8 cellular contexts compared by ENCODE assay signal in the genomic region with DNA sequence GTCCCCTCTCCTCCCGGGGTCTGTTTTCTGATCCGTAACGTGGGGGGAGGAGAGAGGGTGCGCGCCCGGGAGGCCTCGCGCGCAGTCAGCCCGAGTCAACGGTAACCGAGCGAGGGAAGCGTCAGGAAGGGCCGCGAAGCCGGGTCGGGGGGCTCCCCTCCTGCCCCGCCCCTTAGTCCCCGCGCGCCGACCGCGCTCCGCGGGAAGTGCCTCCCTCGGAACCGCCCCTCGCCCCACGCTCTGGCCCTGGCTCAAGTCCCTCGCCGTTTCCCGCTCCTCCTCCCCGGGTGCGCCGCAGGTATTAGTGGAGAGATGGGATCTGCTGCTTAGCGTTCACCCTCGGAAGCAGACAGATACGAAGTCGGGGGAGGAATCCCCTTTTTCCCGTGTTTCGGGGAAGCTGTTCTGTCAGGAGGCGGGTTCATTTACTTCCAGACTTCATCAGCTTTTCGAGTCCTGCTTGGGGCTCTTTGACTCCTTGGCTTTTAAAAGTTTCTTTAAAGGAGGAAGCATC. TPM values are rescaled to one million over a fixed set of nuclear protein-coding genes. Genes with fewer than 3 reads are reported as not detected.
DNase-seq lines count a peak whose midpoint lies in the region; ATAC-seq and TF ChIP-seq lines count a peak whose summit lies in the region.
"Had no signal": no experiment of that assay in that cellular context is flagged by ENCODE, and none has a peak within 500 bp of the region (broad histone marks: within the 10 kb centered on the region; RNA-seq: fewer than 3 reads in every experiment).

No MANE protein-coding gene starts in this region.

- no peaks in the 10 kb centered on the region for H3K9me3 ChIP-seq in gastroesophageal sphincter
- H3K9me3 ChIP-seq in osteoblast (ENCODE audit: low read depth, low read length): no peaks in the 10 kb centered on the region

- TF ChIP-seq POLR2A in GM18505 (IDR thresholded peaks at IDR 0.05; ENCODE audit: borderline replicate concordance, extremely low read depth, insufficient read depth, insufficient read length) (no peak), gastroesophageal sphincter (IDR thresholded peaks at IDR 0.05) (no peak)

- TF ChIP-seq EP300 in gastroesophageal sphincter (IDR thresholded peaks at IDR 0.05): no peak

- peaks cover 9 to 57% (median 35%) of the 10 kb centered on the region in 3 donors for H3K4me1 ChIP-seq in gastroesophageal sphincter
- H3K4me1 ChIP-seq in osteoblast (ENCODE audit: insufficient read depth, low read length): peaks cover 24% of the 10 kb centered on the region

- WGBS in gastroesophageal sphincter (ENCODE audit: low coverage in 1 of 2), 2 donors: 0% methylated on average over 8 of the region's 45 CpGs; no CpG with 5 or more reads in 1 of the 2 donors

- H4K20me1 ChIP-seq in osteoblast (ENCODE audit: insufficient read depth, low read length): peaks cover 51% of the 10 kb centered on the region

- H3K79me2 ChIP-seq in osteoblast (ENCODE audit: insufficient read depth, low read length): peaks cover 56% of the 10 kb centered on the region

- peak overlapping the region; percentile 92 to 98 (median 96) for H3K27ac ChIP-seq in gastroesophageal sphincter
- H3K27ac ChIP-seq in osteoblast (ENCODE audit: low read depth, low read length): peak overlapping the region; percentile 92

- peak overlapping the region; percentile 95 for H3K4me2 ChIP-seq in osteoblast (ENCODE audit: insufficient read depth, low read length)

- DNase-seq in NCI-H526 treated with DMSO at 0.1 percent for 48 hours (lab: John Stamatoyannopoulos, UW) (peak; percentile 19), osteoblast (ENCODE audit: insufficient read length, low spot score, missing footprints) (peak; percentile 79), foreskin melanocyte (no peak)
- peak; percentile 12 to 31 for DNase-seq in activated T-helper 1 cell treated with anti-CD3 and anti-CD28 coated beads, Interleukin-2, amount 50 U/mL, for 16 hours (ENCODE audit: low read depth in 1 of 2, low spot score in 1 of 2)

- no peak overlapping the region for H2AFZ ChIP-seq in osteoblast (ENCODE audit: low read length)

- peaks cover 0 to 17% of the 10 kb centered on the region in 2 donors for H3K36me3 ChIP-seq in gastroesophageal sphincter
- peaks cover 19% of the 10 kb centered on the region for H3K36me3 ChIP-seq in osteoblast (ENCODE audit: insufficient read depth, low read length)

- TF ChIP-seq CTCF in gastroesophageal sphincter (IDR thresholded peaks at IDR 0.05): no peak
- no peak for TF ChIP-seq CTCF in osteoblast (IDR thresholded peaks at IDR 0.05; ENCODE audit: extremely low read depth, low read depth, low read length)

- ATAC-seq in GM18505 (IDR thresholded peaks at IDR 0.05; ENCODE audit: unreplicated experiment) (peak; percentile 26), HG02759 (IDR thresholded peaks at IDR 0.05; ENCODE audit: unreplicated experiment) (peak; percentile 27), gastroesophageal sphincter (peak; percentile 11)

- H3K27me3 ChIP-seq in gastroesophageal sphincter (no peaks in the 10 kb centered on the region), osteoblast (ENCODE audit: insufficient read depth, low read length) (no peaks in the 10 kb centered on the region)

- peak overlapping the region; percentile 71 to 90 for H3K4me3 ChIP-seq in gastroesophageal sphincter
- H3K4me3 ChIP-seq in osteoblast (ENCODE audit: insufficient read depth, low read length): peak overlapping the region; percentile 95

RNA-seq across cellular contexts. Expression of gene HNRNPM, which starts 0.8 kb away (rescaled TPM):
- total RNA-seq in gastroesophageal sphincter (100 to 1,000 TPM in 2 of 4 donors, 10 to 100 TPM in 2; 75.1 to 120 (median 101) TPM), osteoblast (37.7 and 39.4 TPM in 2 replicates)

RNA-seq across cellular contexts. Expression of gene MARCHF2, which starts 32.4 kb away (rescaled TPM):
- total RNA-seq in gastroesophageal sphincter: 100 to 1,000 TPM; 125 to 330 (median 237) TPM
- total RNA-seq in osteoblast: 69.8 and 72.5 TPM in 2 replicates

RNA-seq across cellular contexts. Expression of gene RAB11B, which starts 55.4 kb away (rescaled TPM):
- total RNA-seq in gastroesophageal sphincter (10 to 100 TPM; 28.6 to 71.8 (median 36.1) TPM), osteoblast (24.2 and 28.3 TPM in 2 replicates)

RNA-seq across cellular contexts. Expression of gene PRAM1, which starts 56.9 kb away (rescaled TPM):
- total RNA-seq in gastroesophageal sphincter (1 to 10 TPM in 1 of 4 donors, under 1 TPM in 3; 0.23 to 1.2 (median 0.45) TPM), osteoblast (under 0.01 TPM in 1 of 2 replicates, not detected in the other)
- total RNA-seq: pulmonary artery endothelial cell had no signal
